In genomic region chr15:65550681-65551098, GRCh38 we compare ENCODE assay signal across 2 cellular contexts.
A peak's percentile ranks its signal among the peaks of the same experiment; 100 is the strongest.
TF ChIP-seq lines count a peak whose summit lies in the region.

No MANE protein-coding gene starts in this region.

TF ChIP-seq in A549, 52 proteins besides CTCF, POLR2A, EP300 and RAD21:
- TF ChIP-seq, protein P1, sequence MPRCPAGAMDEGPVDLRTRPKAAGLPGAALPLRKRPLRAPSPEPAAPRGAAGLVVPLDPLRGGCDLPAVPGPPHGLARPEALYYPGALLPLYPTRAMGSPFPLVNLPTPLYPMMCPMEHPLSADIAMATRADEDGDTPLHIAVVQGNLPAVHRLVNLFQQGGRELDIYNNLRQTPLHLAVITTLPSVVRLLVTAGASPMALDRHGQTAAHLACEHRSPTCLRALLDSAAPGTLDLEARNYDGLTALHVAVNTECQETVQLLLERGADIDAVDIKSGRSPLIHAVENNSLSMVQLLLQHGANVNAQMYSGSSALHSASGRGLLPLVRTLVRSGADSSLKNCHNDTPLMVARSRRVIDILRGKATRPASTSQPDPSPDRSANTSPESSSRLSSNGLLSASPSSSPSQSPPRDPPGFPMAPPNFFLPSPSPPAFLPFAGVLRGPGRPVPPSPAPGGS (IDR thresholded peaks at IDR 0.05), result no peak
- TF ChIP-seq SREBF2 (IDR thresholded peaks at IDR 0.05) (no peak), RNF2 (IDR thresholded peaks at IDR 0.05; ENCODE audit: borderline replicate concordance, low read depth) (no peak)
TF ChIP-seq in A549: peak in this region for 0.

TF ChIP-seq in K562, 482 proteins besides CTCF, POLR2A, EP300 and RAD21 (continued from another document):
- TF ChIP-seq ZKSCAN3 (CRISPR knock-in tag; IDR thresholded peaks at IDR 0.05) (no peak), PML (IDR thresholded peaks at IDR 0.05; ENCODE audit: low read length) (0 out of 2 replicates have a peak, but pooled peaks have one; percentile 2), MAZ (CRISPR knock-in tag; conservative IDR thresholded peaks at IDR 0.05 in 1 of 2, IDR thresholded peaks at IDR 0.05 in 1 of 2) (peak in 1 of 2 experiments; percentile 24; a peak in 1 of 4 replicates)
